11 cellular contexts compared by ENCODE assay signal in genomic region chr5:6483880-6484382, GRCh38. TPM values are rescaled to one million over a fixed set of nuclear protein-coding genes. Genes with fewer than 3 reads are reported as not detected.
DNase-seq lines count a peak whose midpoint lies in the region; ATAC-seq lines count a peak whose summit lies in the region.
"Had no signal": no experiment of that assay in that cellular context is flagged by ENCODE, and none has a peak within 500 bp of the region (broad histone marks: within the 10 kb centered on the region; RNA-seq: fewer than 3 reads in every experiment).

No MANE protein-coding gene starts in this region.

- H3K4me3 ChIP-seq in H7 (ENCODE audit: insufficient read depth, low read depth, low read length): no peak overlapping the region

- H3K36me3 ChIP-seq in H7 (replicated peaks; ENCODE audit: control insufficient read depth, insufficient read depth, low read length): no peaks in the 10 kb centered on the region

- DNase-seq in stimulated activated CD4-positive, alpha-beta T cell treated with anti-CD3 and anti-CD28 coated beads, Interleukin-15, amount 100 ng/mL, for 24 hours: peak; percentile 18
- DNase-seq in stimulated activated CD4-positive, alpha-beta T cell treated with anti-CD3 and anti-CD28 coated beads, Interleukin-4, amount 100 ng/mL, for 24 hours: no peak
- DNase-seq in middle frontal gyrus (ENCODE audit: extremely low spot score, low spot score): no peak
- no peak for DNase-seq in epidermal melanocyte (ENCODE audit: insufficient read length, low spot score)
- no peak for DNase-seq in H7
- no peak for DNase-seq in T1000 (lab: John Stamatoyannopoulos, UW)
- DNase-seq: effector memory CD4-positive, alpha-beta T cell; NCI-H1436 had no signal

- peak; percentile 82 for ATAC-seq in GM21619 (IDR thresholded peaks at IDR 0.05; ENCODE audit: unreplicated experiment)
- ATAC-seq in HG03354 (IDR thresholded peaks at IDR 0.05; ENCODE audit: poor library complexity, severe bottlenecking, unreplicated experiment): peak; percentile 95
- ATAC-seq: HCT116 had no signal

- H3K27me3 ChIP-seq in H7 (ENCODE audit: control insufficient read depth, insufficient read depth, low read length): no peaks in the 10 kb centered on the region

RNA-seq across cellular contexts. Expression of gene UBE2QL1, which starts 35.3 kb away (rescaled TPM):
- 0.17 and 0.52 TPM in 2 replicates for total RNA-seq in H7 (2014; rRNA removed; shearing (Covaris generic))
